In genomic region chr15:73927476-73928240, GRCh38 we compare ENCODE assay signal across 8 cellular contexts. TPM values are rescaled to one million over a fixed set of nuclear protein-coding genes. Genes with fewer than 3 reads are reported as not detected.
DNase-seq lines count a peak whose midpoint lies in the region; ATAC-seq and TF ChIP-seq lines count a peak whose summit lies in the region.

No MANE protein-coding gene starts in this region.

- H3K9ac ChIP-seq in endocrine pancreas (ENCODE audit: control insufficient read depth, insufficient read depth, low read length) (peak overlapping the region; percentile 73), muscle layer of colon (ENCODE audit: low read length) (peak overlapping the region; percentile 43)

- in situ Hi-C loops in G401 (cut with HindIII; ENCODE audit: low sequenced_read_pairs): no loop called here

- H3K27me3 ChIP-seq in endocrine pancreas (ENCODE audit: control insufficient read depth, insufficient read depth, low read length): no peaks in the 10 kb centered on the region
- no peaks in the 10 kb centered on the region for H3K27me3 ChIP-seq in muscle layer of colon (ENCODE audit: control insufficient read depth in 1 of 2, insufficient read depth in 2 of 2, low read length in 2 of 2)

- H3K27ac ChIP-seq in muscle layer of colon (ENCODE audit: low read depth, low read length): peak overlapping the region; percentile 91

- ATAC-seq in GM18867 (IDR thresholded peaks at IDR 0.05; ENCODE audit: unreplicated experiment): no peak

- DNase-seq in NCI-H2171 (lab: John Stamatoyannopoulos, UW): peak; percentile 71
- peak; percentile 93 for DNase-seq in activated CD8-positive, alpha-beta memory T cell treated with anti-CD3 and anti-CD28 coated beads for 24 hours
- peak; percentile 49 to 53 for DNase-seq in stimulated activated CD8-positive, alpha-beta memory T cell treated with anti-CD3 and anti-CD28 coated beads, Interleukin-7, amount 100 ng/mL, for 1 hour (ENCODE audit: low read depth in 2 of 2)
- no peak for DNase-seq in G401 (ENCODE audit: low spot score)

- H3K36me3 ChIP-seq in endocrine pancreas (ENCODE audit: control insufficient read depth, insufficient read depth, low read length) (no peaks in the 10 kb centered on the region), muscle layer of colon (ENCODE audit: insufficient read depth, low read length) (no peaks in the 10 kb centered on the region)

- H3K4me1 ChIP-seq in endocrine pancreas (ENCODE audit: control insufficient read depth, insufficient read depth, low read length) (no peaks in the 10 kb centered on the region), muscle layer of colon (ENCODE audit: insufficient read depth, low read length) (peaks cover 72% of the 10 kb centered on the region)

- H3K9me3 ChIP-seq in endocrine pancreas (ENCODE audit: control insufficient read depth, low read length) (no peaks in the 10 kb centered on the region), muscle layer of colon (ENCODE audit: low read length) (no peaks in the 10 kb centered on the region)

- peak; percentile 15 for TF ChIP-seq CTCF in GM12873 (IDR thresholded peaks at IDR 0.05; ENCODE audit: insufficient read depth, low read depth, low read length, missing control alignments)

- H3K4me3 ChIP-seq in endocrine pancreas (ENCODE audit: control insufficient read depth, insufficient read depth, low read length) (peak overlapping the region; percentile 33), muscle layer of colon (ENCODE audit: low read depth in 1 of 2, low read length in 2 of 2) (peak overlapping the region; percentile 63 to 74)

RNA-seq across cellular contexts. Expression of gene LOXL1, which starts 1.4 kb away (rescaled TPM):
- 77.4 and 117 TPM in 2 replicates for total RNA-seq in G401 (2014; rRNA removed; shearing (Covaris generic))

RNA-seq across cellular contexts. Expression of gene TBC1D21, which starts 54.3 kb away (rescaled TPM):
- total RNA-seq in G401 (2014; rRNA removed; shearing (Covaris generic)): not detected in 2 replicates
